In genomic region chr2:63050916-63051794, GRCh38 we compare ENCODE assay signal across 8 cellular contexts. TPM values are rescaled to one million over a fixed set of nuclear protein-coding genes. Genes with fewer than 3 reads are reported as not detected.
DNase-seq lines count a peak whose midpoint lies in the region; ATAC-seq and TF ChIP-seq lines count a peak whose summit lies in the region.

No MANE protein-coding gene starts in this region.

- peak overlapping the region; percentile 26 to 60 (median 50) for H3K4me3 ChIP-seq in heart left ventricle
- peak overlapping the region; percentile 82 for H3K4me3 ChIP-seq in iPS-20b (ENCODE audit: low read length)
- H3K4me3 ChIP-seq in stomach smooth muscle (ENCODE audit: low read length in 2 of 2): peak overlapping the region; percentile 66 to 72

- no peak overlapping the region for H3K27ac Mint-ChIP-seq in activated T-cell treated with anti-CD3 and anti-CD28 coated beads, Interleukin-2, amount 50 U/mL, for 24 hours

- H3K9me3 ChIP-seq in heart left ventricle: no peaks in the 10 kb centered on the region
- peaks cover 15% of the 10 kb centered on the region for H3K9me3 ChIP-seq in iPS-20b (ENCODE audit: insufficient read depth, low read depth, low read length)
- H3K9me3 ChIP-seq in stomach smooth muscle (ENCODE audit: control insufficient read depth in 2 of 2, low read length in 2 of 2): peaks cover 0 to 6% of the 10 kb centered on the region in 2 donors

- no peak overlapping the region for H3K27ac ChIP-seq in heart left ventricle
- no peak overlapping the region for H3K27ac ChIP-seq in iPS-20b (ENCODE audit: low read length)
- H3K27ac ChIP-seq in stomach smooth muscle (ENCODE audit: low read length): no peak overlapping the region

- intact Hi-C loops in heart left ventricle (cut with DNase I): no loop called here
- intact Hi-C loops in left ventricle myocardium superior (cut with micrococcal nuclease): no loop called here

- H3K4me3 Mint-ChIP-seq in activated T-cell treated with anti-CD3 and anti-CD28 coated beads, Interleukin-2, amount 50 U/mL, for 24 hours: peak overlapping the region; percentile 75

- H3K36me3 Mint-ChIP-seq in activated T-cell treated with anti-CD3 and anti-CD28 coated beads, Interleukin-2, amount 50 U/mL, for 24 hours (ENCODE audit: low read depth): no peaks in the 10 kb centered on the region

- ATAC-seq in heart left ventricle: peak in 1 of 4 donors; percentile 6
- no peak for ATAC-seq in left ventricle myocardium superior
- peak; percentile 5 for ATAC-seq in HG03066 (IDR thresholded peaks at IDR 0.05; ENCODE audit: low read depth, unreplicated experiment)

- peaks cover 79% of the 10 kb centered on the region for H3K4me1 Mint-ChIP-seq in activated T-cell treated with anti-CD3 and anti-CD28 coated beads, Interleukin-2, amount 50 U/mL, for 24 hours (ENCODE audit: low read depth)

- DNase-seq in heart left ventricle: peak in 1 of 5 donors; percentile 61
- no peak for DNase-seq in left ventricle myocardium superior
- DNase-seq in activated T-cell treated with anti-CD3 and anti-CD28 coated beads, Interleukin-2, amount 50 U/mL, for 24 hours: peak; percentile 50
- no peak for DNase-seq in NCI-H510A (lab: John Stamatoyannopoulos, UW)
- DNase-seq in DMS153 (lab: John Stamatoyannopoulos, UW): no peak

- H3K4me1 ChIP-seq in heart left ventricle (peaks cover 0 to 74% (median 49%) of the 10 kb centered on the region in 12 donors), iPS-20b (ENCODE audit: insufficient read depth, low read length) (peaks cover 21% of the 10 kb centered on the region), stomach smooth muscle (ENCODE audit: control insufficient read depth, insufficient read depth, low read length) (peaks cover 48% of the 10 kb centered on the region)

- peaks cover 63 to 100% (median 96%) of the 10 kb centered on the region in 9 donors for H3K27me3 ChIP-seq in heart left ventricle
- peaks cover 98% of the 10 kb centered on the region for H3K27me3 ChIP-seq in iPS-20b (ENCODE audit: insufficient read depth, low read length)
- peaks cover 81 to 91% of the 10 kb centered on the region in 2 donors for H3K27me3 ChIP-seq in stomach smooth muscle (ENCODE audit: control insufficient read depth in 1 of 2, insufficient read depth in 2 of 2, low read length in 2 of 2)

- H3K9me3 Mint-ChIP-seq in activated T-cell treated with anti-CD3 and anti-CD28 coated beads, Interleukin-2, amount 50 U/mL, for 24 hours: no peaks in the 10 kb centered on the region

- TF ChIP-seq CTCF in heart left ventricle (IDR thresholded peaks at IDR 0.05): no peak

- TF ChIP-seq POLR2A in heart left ventricle (IDR thresholded peaks at IDR 0.05): no peak

- peak overlapping the region; percentile 16; the same call in 1 of the 2 replicates for H3K9ac ChIP-seq in iPS-20b (ENCODE audit: low read depth, low read length)
- no peak overlapping the region for H3K9ac ChIP-seq in stomach smooth muscle (ENCODE audit: low read length in 2 of 2)

- peaks cover 90% of the 10 kb centered on the region for H3K27me3 Mint-ChIP-seq in activated T-cell treated with anti-CD3 and anti-CD28 coated beads, Interleukin-2, amount 50 U/mL, for 24 hours

- 3 to 9% (median 5%) methylated on average over 27 to 50 of the region's 50 CpGs for WGBS in heart left ventricle, 4 donors

- H3K36me3 ChIP-seq in heart left ventricle: no peaks in the 10 kb centered on the region
- H3K36me3 ChIP-seq in iPS-20b (ENCODE audit: insufficient read depth, low read depth, low read length): no peaks in the 10 kb centered on the region
- peaks cover 6% of the 10 kb centered on the region in 2 donors for H3K36me3 ChIP-seq in stomach smooth muscle (ENCODE audit: control insufficient read depth in 2 of 2, insufficient read depth in 2 of 2, low read length in 2 of 2)

RNA-seq across cellular contexts. Expression of gene OTX1, which starts 0.5 kb away (rescaled TPM):
- total RNA-seq in heart left ventricle (under 1 TPM in 1 of 9 donors, not detected in 8; 0.15 TPM), left ventricle myocardium superior (not detected)
- not detected for polyA plus RNA-seq in heart left ventricle
